Comparison of ENCODE assay signal across 23 cellular contexts in the genomic region with DNA sequence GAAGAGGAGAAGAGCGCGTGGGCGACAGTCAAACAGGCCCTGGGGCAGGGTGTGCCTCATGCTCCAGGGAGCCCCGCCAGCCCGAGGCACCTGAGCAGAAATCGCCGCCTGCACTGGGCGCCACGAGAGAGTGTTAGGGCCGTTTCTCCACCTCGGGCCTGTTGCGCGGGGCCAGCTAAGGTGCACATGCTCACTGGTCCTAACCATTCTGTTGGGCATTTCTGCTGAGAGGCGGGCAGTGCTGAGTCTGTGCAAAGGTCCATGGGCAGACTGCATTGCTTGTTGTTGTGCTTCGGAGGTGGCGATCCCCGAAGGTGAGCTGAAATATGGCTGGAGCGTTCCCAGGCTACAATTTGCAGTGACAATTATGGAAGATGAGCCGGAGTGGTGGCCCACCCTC.
"Had no signal": no experiment of that assay in that cellular context is flagged by ENCODE, and none has a peak within 500 bp of the region (broad histone marks: within the 10 kb centered on the region; RNA-seq: fewer than 3 reads in every experiment).

No MANE protein-coding gene starts in this region.

- H3K27me3 ChIP-seq: dorsolateral prefrontal cortex, neural progenitor cell, pancreas, right lobe of liver, testis, tibial artery had no signal

- H3K4me1 Mint-ChIP-seq: immature natural killer cell; mesothelial cell of epicardium; nephron; neural progenitor cell; stimulated activated effector memory CD8-positive, alpha-beta T cell treated with anti-CD3 and anti-CD28 coated beads, Interleukin-12 subunit alpha, Interleukin-12 subunit beta, amount 100 ng/mL, for 72 hours had no signal

- DNase-seq: effector CD4-positive, alpha-beta T cell; hypothalamus; immature natural killer cell; islet precursor cell; mesenchymal stem cell; naive thymus-derived CD4-positive, alpha-beta T cell; occipital lobe; retina; small intestine; stimulated activated CD4-positive, alpha-beta T cell treated with anti-CD3 and anti-CD28 coated beads, Interleukin-15, amount 100 ng/mL, for 24 hours; stimulated activated CD4-positive, alpha-beta T cell treated with anti-CD3 and anti-CD28 coated beads, Interleukin-4, amount 100 ng/mL, for 1 hour; stimulated activated naive CD4-positive, alpha-beta T cell treated with Interleukin-2 at 50 U/mL for 16 hours; substantia nigra; testis; tibial artery had no signal

- H3K4me3 ChIP-seq: dorsolateral prefrontal cortex, neural progenitor cell, pancreas, right lobe of liver, testis, tibial artery had no signal

- H3K27me3 Mint-ChIP-seq: naive thymus-derived CD4-positive, alpha-beta T cell; type B pancreatic cell had no signal

- H3K36me3 ChIP-seq: neural progenitor cell, pancreas, right lobe of liver, tibial artery had no signal

- H3K27ac Mint-ChIP-seq: immature natural killer cell; mesothelial cell of epicardium; naive thymus-derived CD4-positive, alpha-beta T cell; nephron; neural progenitor cell; stimulated activated effector memory CD8-positive, alpha-beta T cell treated with anti-CD3 and anti-CD28 coated beads, Interleukin-12 subunit alpha, Interleukin-12 subunit beta, amount 100 ng/mL, for 72 hours; type B pancreatic cell had no signal

- H3K9me3 Mint-ChIP-seq: type B pancreatic cell had no signal

- H3K36me3 Mint-ChIP-seq: mesothelial cell of epicardium; neural progenitor cell; stimulated activated effector memory CD8-positive, alpha-beta T cell treated with anti-CD3 and anti-CD28 coated beads, Interleukin-12 subunit alpha, Interleukin-12 subunit beta, amount 100 ng/mL, for 72 hours; type B pancreatic cell had no signal

- ATAC-seq: naive thymus-derived CD4-positive, alpha-beta T cell; pancreas; right lobe of liver; stimulated activated effector memory CD8-positive, alpha-beta T cell treated with anti-CD3 and anti-CD28 coated beads, Interleukin-12 subunit alpha, Interleukin-12 subunit beta, amount 100 ng/mL, for 72 hours had no signal

- H3K4me1 ChIP-seq: neural progenitor cell, pancreas, right lobe of liver, testis, tibial artery had no signal

- H3K4me3 Mint-ChIP-seq: immature natural killer cell; mesothelial cell of epicardium; naive thymus-derived CD4-positive, alpha-beta T cell; nephron; neural progenitor cell; stimulated activated effector memory CD8-positive, alpha-beta T cell treated with anti-CD3 and anti-CD28 coated beads, Interleukin-12 subunit alpha, Interleukin-12 subunit beta, amount 100 ng/mL, for 72 hours; type B pancreatic cell had no signal

- H3K9me3 ChIP-seq: pancreas, right lobe of liver, testis had no signal

- H3K27ac ChIP-seq: dorsolateral prefrontal cortex, neural progenitor cell, pancreas, right lobe of liver, testis, tibial artery had no signal
